21 cellular contexts compared by ENCODE assay signal in genomic region chr10:128007971-128008370, GRCh38.
"Had no signal": no experiment of that assay in that cellular context is flagged by ENCODE, and none has a peak within 500 bp of the region (broad histone marks: within the 10 kb centered on the region; RNA-seq: fewer than 3 reads in every experiment).

No MANE protein-coding gene starts in this region.

- H3K4me1 ChIP-seq: colonic mucosa had no signal

- H3K27ac Mint-ChIP-seq: immature natural killer cell; naive thymus-derived CD8-positive, alpha-beta T cell; stimulated activated effector memory CD8-positive, alpha-beta T cell treated with anti-CD3 and anti-CD28 coated beads, Interleukin-12 subunit alpha, Interleukin-12 subunit beta, amount 100 ng/mL, for 72 hours; type B pancreatic cell had no signal

- H3K4me3 Mint-ChIP-seq: immature natural killer cell; naive thymus-derived CD8-positive, alpha-beta T cell; stimulated activated effector memory CD8-positive, alpha-beta T cell treated with anti-CD3 and anti-CD28 coated beads, Interleukin-12 subunit alpha, Interleukin-12 subunit beta, amount 100 ng/mL, for 72 hours; type B pancreatic cell had no signal

- H3K27me3 ChIP-seq: colonic mucosa, neutrophil, right atrium auricular region, thyroid gland, vagina had no signal

- H3K36me3 ChIP-seq: colonic mucosa, esophagus squamous epithelium, gastroesophageal sphincter, neutrophil, right atrium auricular region, suprapubic skin, thyroid gland, vagina had no signal

- ATAC-seq: gastroesophageal sphincter; left ventricle myocardium superior; mucosa of descending colon; naive thymus-derived CD8-positive, alpha-beta T cell; stimulated activated effector memory CD8-positive, alpha-beta T cell treated with anti-CD3 and anti-CD28 coated beads, Interleukin-12 subunit alpha, Interleukin-12 subunit beta, amount 100 ng/mL, for 72 hours; stimulated activated naive CD8-positive, alpha-beta T cell treated with anti-CD3 and anti-CD28 coated beads, Interleukin-15, Interleukin-2, amounts not matched to agents 100 U/mL and 50 U/mL, for 24 hours had no signal

- H3K4me3 ChIP-seq: colonic mucosa, esophagus squamous epithelium, gastroesophageal sphincter, mucosa of descending colon, right atrium auricular region, suprapubic skin, thyroid gland, vagina had no signal

- H3K36me3 Mint-ChIP-seq: immature natural killer cell; naive thymus-derived CD8-positive, alpha-beta T cell; stimulated activated effector memory CD8-positive, alpha-beta T cell treated with anti-CD3 and anti-CD28 coated beads, Interleukin-12 subunit alpha, Interleukin-12 subunit beta, amount 100 ng/mL, for 72 hours; type B pancreatic cell had no signal

- H3K27ac ChIP-seq: colonic mucosa, esophagus squamous epithelium, neutrophil, right atrium auricular region, suprapubic skin, vagina had no signal

- DNase-seq: colonic mucosa; dermis blood vessel endothelial cell; esophagus squamous epithelium; foreskin fibroblast; glutamatergic neuron; immature natural killer cell; left ventricle myocardium superior; mammary epithelial cell; mucosa of descending colon; naive thymus-derived CD8-positive, alpha-beta T cell; stimulated activated CD4-positive, alpha-beta T cell treated with anti-CD3 and anti-CD28 coated beads, Interleukin-4, amount 100 ng/mL, for 1 hour; stimulated activated CD8-positive, alpha-beta memory T cell treated with anti-CD3 and anti-CD28 coated beads, Interleukin-4, amount 100 ng/mL, for 48 hours; stimulated activated naive CD8-positive, alpha-beta T cell treated with anti-CD3 and anti-CD28 coated beads, Interleukin-15, Interleukin-2, amounts not matched to agents 100 U/mL and 50 U/mL, for 24 hours; thyroid gland had no signal

- H3K9me3 ChIP-seq: colonic mucosa, esophagus squamous epithelium, gastroesophageal sphincter, mucosa of descending colon, neutrophil, right atrium auricular region, suprapubic skin, thyroid gland, vagina had no signal
